11 cellular contexts compared by ENCODE assay signal in the genomic region with DNA sequence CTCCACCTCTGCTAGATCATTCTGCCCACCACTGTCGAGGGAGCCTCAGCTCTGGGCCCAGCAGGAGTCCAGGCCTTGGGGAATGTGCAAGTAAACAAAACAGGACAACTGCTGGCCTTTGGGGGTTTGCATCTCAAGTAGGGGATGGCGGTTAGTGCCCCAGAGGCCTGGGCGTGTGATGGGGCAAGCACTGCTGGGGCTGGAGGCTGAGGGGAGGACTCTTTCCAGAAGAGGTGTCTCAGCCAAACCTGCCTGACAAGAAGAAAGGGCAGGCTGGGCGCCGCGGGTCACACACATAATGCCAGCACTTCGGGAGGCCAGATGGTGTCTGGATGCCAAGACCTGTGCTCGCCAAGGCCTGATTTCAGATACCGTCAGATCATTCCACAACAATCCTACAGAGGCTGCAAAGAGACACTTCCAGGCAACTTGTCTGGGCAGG. TPM values are rescaled to one million over a fixed set of nuclear protein-coding genes. Genes with fewer than 3 reads are reported as not detected.
A peak's percentile ranks its signal among the peaks of the same experiment; 100 is the strongest.
DNase-seq lines count a peak whose midpoint lies in the region; ATAC-seq and TF ChIP-seq lines count a peak whose summit lies in the region.
"Had no signal": no experiment of that assay in that cellular context is flagged by ENCODE, and none has a peak within 500 bp of the region (broad histone marks: within the 10 kb centered on the region; RNA-seq: fewer than 3 reads in every experiment).

No MANE protein-coding gene starts in this region.

- H3K27me3 ChIP-seq in right cardiac atrium (ENCODE audit: control insufficient read depth, insufficient read depth) (no peaks in the 10 kb centered on the region), suprapubic skin (no peaks in the 10 kb centered on the region)

- POLR2A ChIA-PET in activated CD8-positive, alpha-beta T cell treated with anti-CD3 and anti-CD28 coated beads for 36 hours (lab: Charles Lee): no interaction called here

- H3K36me3 ChIP-seq in suprapubic skin: peaks cover 18% of the 10 kb centered on the region

- no peaks in the 10 kb centered on the region for H3K9me3 ChIP-seq in right cardiac atrium (ENCODE audit: control insufficient read depth, low read length)
- H3K9me3 ChIP-seq in suprapubic skin: no peaks in the 10 kb centered on the region

- H3K4me1 ChIP-seq in right cardiac atrium (ENCODE audit: control insufficient read depth, insufficient read depth, low read length) (peaks cover 21% of the 10 kb centered on the region), suprapubic skin (peaks cover 34% of the 10 kb centered on the region)

- no peak for ATAC-seq in activated CD8-positive, alpha-beta T cell treated with anti-CD3 and anti-CD28 coated beads for 36 hours
- ATAC-seq in right cardiac atrium (peak; percentile 32 to 41), HG03039 (IDR thresholded peaks at IDR 0.05; ENCODE audit: unreplicated experiment) (no peak)
- ATAC-seq in natural killer cell treated with Interleukin-12 subunit alpha and Interleukin-12 subunit beta and Interleukin-15 and Interleukin-18, amount 100 ng/mL, for 72 hours: no peak
- ATAC-seq: natural killer cell had no signal

- peak overlapping the region; percentile 28 for H3K27ac Mint-ChIP-seq in activated CD8-positive, alpha-beta T cell treated with anti-CD3 and anti-CD28 coated beads for 36 hours
- H3K27ac Mint-ChIP-seq in natural killer cell treated with Interleukin-12 subunit alpha and Interleukin-12 subunit beta and Interleukin-15 and Interleukin-18, amount 100 ng/mL, for 72 hours: no peak overlapping the region

- H3K9me3 Mint-ChIP-seq in activated CD8-positive, alpha-beta T cell treated with anti-CD3 and anti-CD28 coated beads for 36 hours: no peaks in the 10 kb centered on the region
- no peaks in the 10 kb centered on the region for H3K9me3 Mint-ChIP-seq in natural killer cell treated with Interleukin-12 subunit alpha and Interleukin-12 subunit beta and Interleukin-15 and Interleukin-18, amount 100 ng/mL, for 72 hours
- H3K9me3 Mint-ChIP-seq: natural killer cell had no signal

- H3K27me3 Mint-ChIP-seq in activated CD8-positive, alpha-beta T cell treated with anti-CD3 and anti-CD28 coated beads for 36 hours: peaks cover 2% of the 10 kb centered on the region
- H3K27me3 Mint-ChIP-seq in natural killer cell treated with Interleukin-12 subunit alpha and Interleukin-12 subunit beta and Interleukin-15 and Interleukin-18, amount 100 ng/mL, for 72 hours: peaks cover 11 to 16% of the 10 kb centered on the region in 2 donors

- H3K4me3 Mint-ChIP-seq in activated CD8-positive, alpha-beta T cell treated with anti-CD3 and anti-CD28 coated beads for 36 hours: no peak overlapping the region
- H3K4me3 Mint-ChIP-seq in natural killer cell treated with Interleukin-12 subunit alpha and Interleukin-12 subunit beta and Interleukin-15 and Interleukin-18, amount 100 ng/mL, for 72 hours: no peak overlapping the region
- H3K4me3 Mint-ChIP-seq: natural killer cell had no signal

- no peak for TF ChIP-seq POLR2A in suprapubic skin (IDR thresholded peaks at IDR 0.05)

- H3K27ac ChIP-seq in right cardiac atrium (ENCODE audit: low read length) (peak overlapping the region; percentile 85), suprapubic skin (peak overlapping the region; percentile 84)

- H3K36me3 Mint-ChIP-seq in activated CD8-positive, alpha-beta T cell treated with anti-CD3 and anti-CD28 coated beads for 36 hours (ENCODE audit: low read depth): peaks cover 5% of the 10 kb centered on the region
- no peaks in the 10 kb centered on the region for H3K36me3 Mint-ChIP-seq in natural killer cell treated with Interleukin-12 subunit alpha and Interleukin-12 subunit beta and Interleukin-15 and Interleukin-18, amount 100 ng/mL, for 72 hours
- H3K36me3 Mint-ChIP-seq: natural killer cell had no signal

- peaks cover 14% of the 10 kb centered on the region for H3K4me1 Mint-ChIP-seq in activated CD8-positive, alpha-beta T cell treated with anti-CD3 and anti-CD28 coated beads for 36 hours (ENCODE audit: low read depth)
- H3K4me1 Mint-ChIP-seq in natural killer cell treated with Interleukin-12 subunit alpha and Interleukin-12 subunit beta and Interleukin-15 and Interleukin-18, amount 100 ng/mL, for 72 hours (ENCODE audit: low read depth in 2 of 2): no peaks in the 10 kb centered on the region

- CTCF ChIA-PET in activated CD8-positive, alpha-beta T cell treated with anti-CD3 and anti-CD28 coated beads for 36 hours (lab: Charles Lee): no interaction called here

- no peak overlapping the region for H3K4me3 ChIP-seq in right cardiac atrium (ENCODE audit: low read length)
- no peak overlapping the region for H3K4me3 ChIP-seq in suprapubic skin

- no peak for TF ChIP-seq EP300 in suprapubic skin (IDR thresholded peaks at IDR 0.05)

- WGBS in right cardiac atrium: 48% methylated on average over 9 of the region's 9 CpGs
- WGBS in suprapubic skin: 31% methylated on average over 2 of the region's 9 CpGs

- no peak for TF ChIP-seq CTCF in activated CD8-positive, alpha-beta T cell treated with anti-CD3 and anti-CD28 coated beads for 36 hours (IDR thresholded peaks at IDR 0.05)
- TF ChIP-seq CTCF in suprapubic skin (IDR thresholded peaks at IDR 0.05): no peak

- intact Hi-C loops in activated CD8-positive, alpha-beta T cell treated with anti-CD3 and anti-CD28 coated beads for 36 hours (cut with micrococcal nuclease): no loop called here
- intact Hi-C loops in right cardiac atrium (cut with DNase I): loop anchor here in 2 of 4 donors (5.0 kb wide), 2 partner anchors 34 to 54 kb away; no protein-coding TSS in a partner anchor

- DNase-seq in SIG-M5 treated with dmso at 0.1 percent for 504 hours (lab: John Stamatoyannopoulos, UW; ENCODE audit: unreplicated experiment) (peak; percentile 51), SIG-M5 (lab: John Stamatoyannopoulos, UW) (no peak), right cardiac atrium (peak; percentile 63 to 81 (median 78)), suprapubic skin (ENCODE audit: low spot score in 2 of 2) (peak; percentile 78 to 86), pons (ENCODE audit: low spot score) (no peak)
- no peak for DNase-seq in activated CD8-positive, alpha-beta T cell treated with anti-CD3 and anti-CD28 coated beads for 36 hours
- no peak for DNase-seq in natural killer cell treated with Interleukin-12 subunit alpha and Interleukin-12 subunit beta and Interleukin-15 and Interleukin-18, amount 100 ng/mL, for 72 hours (ENCODE audit: low spot score)
- DNase-seq: activated naive CD4-positive, alpha-beta T cell treated with Interleukin-2 at 50 U/mL for 16 hours; natural killer cell; NCI-H446 treated with DMSO at 0.1 percent for 48 hours had no signal

RNA-seq across cellular contexts. Expression of a gene that starts 8.6 kb away (rescaled TPM):
- total RNA-seq in activated CD8-positive, alpha-beta T cell treated with anti-CD3 and anti-CD28 coated beads for 36 hours: 1 to 10 TPM; 3.2 to 3.8 TPM
- total RNA-seq in right cardiac atrium (100 to 1,000 TPM; 307 to 423 (median 349) TPM), suprapubic skin (100 to 1,000 TPM; 111 to 156 (median 130) TPM)
- 284 TPM for polyA plus RNA-seq in right cardiac atrium
- total RNA-seq in natural killer cell treated with Interleukin-12 subunit alpha and Interleukin-12 subunit beta and Interleukin-15 and Interleukin-18, amount 100 ng/mL, for 72 hours: not detected

Comparison
In these comparisons a context has a peak if more than half of its experiments do, and no peak if none do; other contexts are left out.
1. DNase-seq: peak in SIG-M5 treated with dmso at 0.1 percent for 504 hours (single experiment), right cardiac atrium (3 of 3) and suprapubic skin (2 of 2); none in SIG-M5 (single experiment), activated CD8-positive, alpha-beta T cell treated with anti-CD3 and anti-CD28 coated beads for 36 hours (single experiment), natural killer cell treated with Interleukin-12 subunit alpha and Interleukin-12 subunit beta and Interleukin-15 and Interleukin-18, amount 100 ng/mL, for 72 hours (single experiment) and pons (single experiment).
2. ATAC-seq: peak in right cardiac atrium (2 of 2); none in activated CD8-positive, alpha-beta T cell treated with anti-CD3 and anti-CD28 coated beads for 36 hours (single experiment), natural killer cell treated with Interleukin-12 subunit alpha and Interleukin-12 subunit beta and Interleukin-15 and Interleukin-18, amount 100 ng/mL, for 72 hours (0 of 2) and HG03039 (single experiment).
3. RNA of a gene that starts 8.6 kb away (total RNA-seq): 307 to 423 TPM in right cardiac atrium and 111 to 156 TPM in suprapubic skin; 3.2 to 3.8 TPM in activated CD8-positive, alpha-beta T cell treated with anti-CD3 and anti-CD28 coated beads for 36 hours and not detected in natural killer cell treated with Interleukin-12 subunit alpha and Interleukin-12 subunit beta and Interleukin-15 and Interleukin-18, amount 100 ng/mL, for 72 hours; every median in the first group is over 10 times any median in the second.